19 cellular contexts compared by ENCODE assay signal in the genomic region with DNA sequence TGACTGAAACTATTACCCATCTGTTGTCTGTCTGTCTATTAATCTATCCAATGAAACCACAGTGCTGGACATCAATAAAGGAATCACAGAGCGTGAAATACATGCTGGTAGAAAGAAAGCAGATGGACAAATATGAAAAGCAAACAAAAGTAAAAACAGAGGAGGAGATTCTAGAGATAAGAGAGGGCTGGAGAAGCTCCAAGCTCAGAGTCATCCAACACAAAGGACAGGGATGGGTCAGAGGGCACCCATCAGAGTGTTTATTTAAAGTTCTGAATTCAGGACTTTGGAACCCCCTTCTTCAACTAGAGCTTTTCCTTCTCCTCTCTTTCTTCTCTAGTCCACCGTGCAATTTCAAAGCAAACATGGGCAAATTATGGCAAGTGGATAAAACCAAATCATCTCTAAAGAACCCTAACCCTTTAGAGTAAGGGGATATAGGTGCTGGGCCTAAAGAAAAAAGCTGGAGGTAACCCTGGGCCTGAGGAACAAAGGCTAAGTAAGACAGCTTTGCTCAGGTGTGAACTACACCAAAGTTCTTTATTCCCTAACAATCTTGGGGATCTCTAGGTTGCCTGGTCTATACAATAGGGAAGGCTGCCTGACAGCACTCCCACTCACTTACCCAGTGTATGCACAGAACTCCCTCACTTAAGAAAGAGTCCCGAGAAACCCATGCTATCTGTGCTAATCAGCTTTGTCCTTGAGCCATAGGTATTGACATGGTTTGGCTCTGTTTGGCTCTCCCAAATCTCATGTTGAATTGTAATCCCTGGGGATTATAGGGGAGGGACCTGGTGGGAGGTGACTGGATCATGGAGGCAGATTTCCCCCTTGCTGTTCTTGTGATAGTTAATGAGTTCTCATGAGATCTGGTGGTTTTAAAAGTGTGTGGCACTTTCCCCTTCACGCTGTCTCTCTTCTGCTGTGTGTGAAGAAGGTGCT.
DNase-seq lines count a peak whose midpoint lies in the region; ATAC-seq and TF ChIP-seq lines count a peak whose summit lies in the region.
"Had no signal": no experiment of that assay in that cellular context is flagged by ENCODE, and none has a peak within 500 bp of the region (broad histone marks: within the 10 kb centered on the region; RNA-seq: fewer than 3 reads in every experiment).

No MANE protein-coding gene starts in this region.

- POLR2A ChIA-PET in Caco-2 (lab: Charles Lee): interaction anchor here (0.5 to 0.6 kb wide), 2 partner anchors 37 to 53 kb away, joined by 4 to 6 read pairs; no protein-coding TSS in a partner anchor

- no TSS peak for BruUV-seq in Caco-2 (replicated peaks; lab: Mats Ljungman, UMichigan)

- CTCF ChIA-PET in Caco-2 (lab: Charles Lee): interaction anchor here (1.3 kb wide), 1 partner anchor 92 kb away, joined by 5 read pairs; no protein-coding TSS in a partner anchor

- 0 out of 2 replicates have a peak, but pooled peaks cover 4% of the 10 kb centered on the region for H3K9me3 ChIP-seq in Caco-2
- no peaks in the 10 kb centered on the region for H3K9me3 ChIP-seq in liver (ENCODE audit: control insufficient read depth in 4 of 4, low read length in 3 of 4)
- H3K9me3 ChIP-seq: esophagus squamous epithelium, left lung had no signal

- no peaks in the 10 kb centered on the region for H3K36me3 Mint-ChIP-seq in Caco-2 (ENCODE audit: insufficient read depth, unreplicated experiment)
- H3K36me3 Mint-ChIP-seq in activated T-helper 17 cell treated with anti-CD3 and anti-CD28 coated beads, Interleukin-2, amount 50 U/mL, for 72 hours (ENCODE audit: low read depth): no peaks in the 10 kb centered on the region
- H3K36me3 Mint-ChIP-seq: CD4-positive, alpha-beta memory T cell had no signal

- H3K9me3 Mint-ChIP-seq in Caco-2 (ENCODE audit: unreplicated experiment): peaks cover 28% of the 10 kb centered on the region
- no peaks in the 10 kb centered on the region for H3K9me3 Mint-ChIP-seq in activated T-helper 17 cell treated with anti-CD3 and anti-CD28 coated beads, Interleukin-2, amount 50 U/mL, for 72 hours
- H3K9me3 Mint-ChIP-seq: central memory CD8-positive, alpha-beta T cell had no signal

- peak in 1 of 2 donors; percentile 44 for TF ChIP-seq RAD21 in liver (IDR thresholded peaks at IDR 0.05)

- no peaks in the 10 kb centered on the region for H3K36me3 ChIP-seq in Caco-2 (ENCODE audit: control insufficient read depth, insufficient read depth, low read length)
- H3K36me3 ChIP-seq in liver (ENCODE audit: control insufficient read depth in 4 of 4, insufficient read depth in 3 of 4, low read depth in 1 of 4, low read length in 3 of 4): no peaks in the 10 kb centered on the region
- H3K36me3 ChIP-seq: esophagus squamous epithelium, left lung had no signal

- intact Hi-C loops in Caco-2 (cut with micrococcal nuclease; ENCODE audit: unreplicated experiment): loop anchor here (1.0 to 10.0 kb wide), 3 partner anchors 52 to 110 kb away; no protein-coding TSS in a partner anchor

- H3K27me3 ChIP-seq in Caco-2 (replicated peaks; ENCODE audit: control insufficient read depth, insufficient read depth, low read length) (no peaks in the 10 kb centered on the region), liver (ENCODE audit: control insufficient read depth in 4 of 4, insufficient read depth in 4 of 4, low read length in 3 of 4) (no peaks in the 10 kb centered on the region)
- H3K27me3 ChIP-seq: esophagus squamous epithelium, left lung had no signal

- TF ChIP-seq CTCF in Caco-2 (IDR thresholded peaks at IDR 0.05; ENCODE audit: insufficient read depth in 1 of 2, low read depth in 1 of 2, low read length in 1 of 2, severe bottlenecking in 1 of 2, unreplicated experiment in 1 of 2) (no peak), VCaP (conservative IDR thresholded peaks at IDR 0.05) (no peak), liver (IDR thresholded peaks at IDR 0.05; ENCODE audit: low read depth, low read length, missing input control) (no peak)

- peaks cover 31% of the 10 kb centered on the region for H3K4me1 Mint-ChIP-seq in Caco-2 (ENCODE audit: low read depth, unreplicated experiment)
- no peaks in the 10 kb centered on the region for H3K4me1 Mint-ChIP-seq in activated T-helper 17 cell treated with anti-CD3 and anti-CD28 coated beads, Interleukin-2, amount 50 U/mL, for 72 hours
- H3K4me1 Mint-ChIP-seq: CD4-positive, alpha-beta memory T cell; central memory CD8-positive, alpha-beta T cell had no signal

- no peak overlapping the region for H3K4me3 ChIP-seq in Caco-2 (ENCODE audit: low read depth, low read length)
- no peak overlapping the region for H3K4me3 ChIP-seq in liver (ENCODE audit: low read depth in 1 of 3, low read length in 3 of 3)
- H3K4me3 ChIP-seq: esophagus squamous epithelium, left lung had no signal

- H3K4me1 ChIP-seq in Caco-2: peaks cover 36% of the 10 kb centered on the region
- H3K4me1 ChIP-seq in liver (ENCODE audit: control insufficient read depth in 4 of 4, insufficient read depth in 4 of 4, low read length in 3 of 4): peaks cover 2 to 12% (median 8%) of the 10 kb centered on the region in 4 donors
- H3K4me1 ChIP-seq: esophagus squamous epithelium, left lung had no signal

- no peak for ATAC-seq in activated T-helper 17 cell treated with anti-CD3 and anti-CD28 coated beads, Interleukin-2, amount 50 U/mL, for 72 hours (replicated peaks)
- ATAC-seq: left lung had no signal

- peak; percentile 63 to 70 for DNase-seq in Caco-2
- DNase-seq in NCI-H146 treated with DMSO at 0.1 percent for 48 hours (lab: John Stamatoyannopoulos, UW; ENCODE audit: unreplicated experiment): peak; percentile 91
- DNase-seq in NCI-H2107 treated with DMSO at 0.1 percent for 48 hours (lab: John Stamatoyannopoulos, UW; ENCODE audit: unreplicated experiment): no peak
- DNase-seq in HUDEP-2 (lab: John Stamatoyannopoulos, UW; ENCODE audit: unreplicated experiment in 76 of 76): no peak
- no peak for DNase-seq in NCI-H345 (lab: John Stamatoyannopoulos, UW)
- DNase-seq: activated CD4-positive, alpha-beta T cell treated with anti-CD3 and anti-CD28 coated beads, Interleukin-2, amount 50 U/mL, for 4 hours; activated T-cell treated with anti-CD3 and anti-CD28 coated beads for 4 hours; CD4-positive, alpha-beta memory T cell; effector memory CD4-positive, alpha-beta T cell; esophagus squamous epithelium; left lung; NCI-H2107; stimulated activated CD8-positive, alpha-beta memory T cell treated with anti-CD3 and anti-CD28 coated beads, Interleukin-4, amount 100 ng/mL, for 48 hours; T-helper 1 cell had no signal

- 54% methylated on average over 4 of the region's 4 CpGs for WGBS in liver

- H3K27me3 Mint-ChIP-seq in Caco-2 (ENCODE audit: insufficient read depth, unreplicated experiment): no peaks in the 10 kb centered on the region
- H3K27me3 Mint-ChIP-seq in activated T-helper 17 cell treated with anti-CD3 and anti-CD28 coated beads, Interleukin-2, amount 50 U/mL, for 72 hours: peaks cover 7% of the 10 kb centered on the region
- H3K27me3 Mint-ChIP-seq: central memory CD8-positive, alpha-beta T cell had no signal

- peak overlapping the region; percentile 74 for H3K27ac Mint-ChIP-seq in Caco-2 (ENCODE audit: unreplicated experiment)
- no peak overlapping the region for H3K27ac Mint-ChIP-seq in activated T-helper 17 cell treated with anti-CD3 and anti-CD28 coated beads, Interleukin-2, amount 50 U/mL, for 72 hours

- H3K4me3 Mint-ChIP-seq in Caco-2 (ENCODE audit: unreplicated experiment): peak overlapping the region; percentile 47
- no peak overlapping the region for H3K4me3 Mint-ChIP-seq in activated T-helper 17 cell treated with anti-CD3 and anti-CD28 coated beads, Interleukin-2, amount 50 U/mL, for 72 hours
- H3K4me3 Mint-ChIP-seq: CD4-positive, alpha-beta memory T cell; central memory CD8-positive, alpha-beta T cell had no signal

- no peak overlapping the region for H3K9ac ChIP-seq in liver (ENCODE audit: low read depth in 1 of 2, low read length in 2 of 2)

- H3K27ac ChIP-seq in VCaP: peak overlapping the region; percentile 54
- H3K27ac ChIP-seq in liver (ENCODE audit: low read depth in 1 of 2, low read length in 2 of 2): no peak overlapping the region
- H3K27ac ChIP-seq: esophagus squamous epithelium, left lung, RWPE1 had no signal

TF ChIP-seq in liver, 16 proteins besides CTCF, POLR2A, EP300 and RAD21 (continues in another document):
- peak; percentile 12 for TF ChIP-seq FOXA2 (IDR thresholded peaks at IDR 0.05)
- TF ChIP-seq EGR1 (IDR thresholded peaks at IDR 0.05; ENCODE audit: low read depth in 2 of 2): no peak
- no peak for TF ChIP-seq MAX (IDR thresholded peaks at IDR 0.05)
- no peak for TF ChIP-seq NR2F2 (IDR thresholded peaks at IDR 0.05)
- TF ChIP-seq FOXA1 (IDR thresholded peaks at IDR 0.05): no peak
- peak; percentile 63 for TF ChIP-seq SP1 (IDR thresholded peaks at IDR 0.05)
- TF ChIP-seq ZBTB33 (IDR thresholded peaks at IDR 0.05): no peak
- peak; percentile 63 for TF ChIP-seq HNF4G (IDR thresholded peaks at IDR 0.05)
- TF ChIP-seq YY1 (IDR thresholded peaks at IDR 0.05): no peak
- no peak for TF ChIP-seq GABPA (IDR thresholded peaks at IDR 0.05 in 1 of 2, conservative IDR thresholded peaks at IDR 0.05 in 1 of 2)
- TF ChIP-seq RXRA (IDR thresholded peaks at IDR 0.05): peak; percentile 43 to 56
- TF ChIP-seq JUND (IDR thresholded peaks at IDR 0.05): peak; percentile 21 to 60
- TF ChIP-seq HNF4A (conservative IDR thresholded peaks at IDR 0.05): peak; percentile 87 to 88
- TF ChIP-seq ATF3 (IDR thresholded peaks at IDR 0.05): no peak

Comparison
In these comparisons a context has a peak if more than half of its experiments do, and no peak if none do; other contexts are left out.
1. DNase-seq: peak in Caco-2 (2 of 2) and NCI-H146 treated with DMSO at 0.1 percent for 48 hours (single experiment); none in NCI-H2107 treated with DMSO at 0.1 percent for 48 hours (single experiment), HUDEP-2 (0 of 76) and NCI-H345 (single experiment).